19 cellular contexts compared by ENCODE assay signal in the genomic region with DNA sequence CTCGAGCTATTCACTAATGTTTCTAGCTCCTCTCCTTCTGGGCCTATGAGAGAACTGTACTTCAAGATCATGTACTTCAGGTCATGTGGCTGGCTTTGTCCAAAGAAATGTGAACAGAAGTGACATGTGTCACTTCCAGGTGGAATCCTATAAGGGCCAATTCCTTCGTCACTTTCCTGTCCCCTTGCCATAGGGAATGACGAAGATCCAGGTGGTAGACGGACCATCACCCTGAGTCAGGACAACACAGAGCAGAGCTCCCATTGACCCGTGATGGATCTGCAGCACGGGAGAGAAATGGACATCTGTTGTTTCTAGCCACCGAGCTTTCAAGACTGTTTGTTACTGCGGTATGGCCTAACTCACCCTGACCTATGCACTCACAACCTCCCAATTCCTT.
DNase-seq lines count a peak whose midpoint lies in the region; ATAC-seq, FAIRE-seq and TF ChIP-seq lines count a peak whose summit lies in the region.
"Had no signal": no experiment of that assay in that cellular context is flagged by ENCODE, and none has a peak within 500 bp of the region (broad histone marks: within the 10 kb centered on the region; RNA-seq: fewer than 3 reads in every experiment).

No MANE protein-coding gene starts in this region.

- no peak overlapping the region for H3K4me3 Mint-ChIP-seq in astrocyte (ENCODE audit: unreplicated experiment)
- no peak overlapping the region for H3K4me3 Mint-ChIP-seq in stimulated activated naive CD8-positive, alpha-beta T cell treated with anti-CD3 and anti-CD28 coated beads, Interleukin-15, amount 100 ng/mL, for 72 hours
- H3K4me3 Mint-ChIP-seq: CD4-positive, alpha-beta T cell had no signal

- no peak overlapping the region for H3K9ac ChIP-seq in astrocyte (ENCODE audit: low read length)
- H3K9ac ChIP-seq in smooth muscle cell (ENCODE audit: low read depth): no peak overlapping the region

- peaks cover 24% of the 10 kb centered on the region; the same call in 1 of the 2 replicates for H3K4me1 ChIP-seq in PC-9 (replicated peaks; ENCODE audit: insufficient read depth)
- peaks cover 31% of the 10 kb centered on the region for H3K4me1 ChIP-seq in astrocyte (ENCODE audit: insufficient read depth, low read length)
- H3K4me1 ChIP-seq in smooth muscle cell (ENCODE audit: low read depth): peaks cover 3% of the 10 kb centered on the region

- H3K4me3 ChIP-seq in PC-9: no peak overlapping the region
- no peak overlapping the region for H3K4me3 ChIP-seq in astrocyte (ENCODE audit: insufficient read depth, low read depth, low read length)
- H3K4me3 ChIP-seq in smooth muscle cell: no peak overlapping the region

- H3K36me3 ChIP-seq in PC-9 (ENCODE audit: low read depth) (no peaks in the 10 kb centered on the region), astrocyte (ENCODE audit: insufficient read depth, low read length) (no peaks in the 10 kb centered on the region), smooth muscle cell (ENCODE audit: low read depth) (no peaks in the 10 kb centered on the region)

- H3K4me1 Mint-ChIP-seq in astrocyte (ENCODE audit: low read depth, unreplicated experiment): peaks cover 43% of the 10 kb centered on the region
- H3K4me1 Mint-ChIP-seq in stimulated activated naive CD8-positive, alpha-beta T cell treated with anti-CD3 and anti-CD28 coated beads, Interleukin-15, amount 100 ng/mL, for 72 hours: no peaks in the 10 kb centered on the region
- H3K4me1 Mint-ChIP-seq: IgD-negative memory B cell had no signal

- H3K9me2 ChIP-seq in PC-9 (ENCODE audit: insufficient read depth): no peaks in the 10 kb centered on the region

- TF ChIP-seq CTCF in PC-9 (conservative IDR thresholded peaks at IDR 0.05) (no peak), astrocyte (IDR thresholded peaks at IDR 0.05; ENCODE audit: insufficient read depth, low read depth, low read length) (no peak), smooth muscle cell (IDR thresholded peaks at IDR 0.05; ENCODE audit: borderline replicate concordance, insufficient read depth, poor library complexity, severe bottlenecking) (no peak)

- DNase-seq in PC-9: no peak
- no peak for DNase-seq in astrocyte (ENCODE audit: low read depth)
- no peak for DNase-seq in smooth muscle cell (lab: John Stamatoyannopoulos, UW; ENCODE audit: unreplicated experiment)
- DNase-seq in stimulated activated naive CD8-positive, alpha-beta T cell treated with anti-CD3 and anti-CD28 coated beads, Interleukin-15, amount 100 ng/mL, for 72 hours: no peak
- no peak for DNase-seq in posterior cingulate gyrus
- DNase-seq in effector CD8-positive, alpha-beta T cell (lab: John Stamatoyannopoulos, UW): no peak
- DNase-seq: AML-193; CD4-positive, alpha-beta T cell; DMS153; DMS79; GDM1; GOT3; H7 had no signal

- POLR2A ChIA-PET in PC-9 (lab: Charles Lee; ENCODE audit: unreplicated experiment): no interaction called here

- no peak for FAIRE-seq in astrocyte (lab: Jason Lieb, UNC)
- FAIRE-seq: A204.1, GM12892, GM18507, HepG2 had no signal

- no TSS peak for BruUV-seq in PC-9 (replicated peaks; lab: Mats Ljungman, UMichigan)

- H3K4me2 ChIP-seq in PC-9 (peak overlapping the region; percentile 33; the same call in 1 of the 2 replicates), astrocyte (ENCODE audit: low read length) (no peak overlapping the region), smooth muscle cell (no peak overlapping the region)

- H3K79me2 ChIP-seq in PC-9 (ENCODE audit: low read depth) (no peaks in the 10 kb centered on the region), astrocyte (ENCODE audit: insufficient read depth, low read length) (no peaks in the 10 kb centered on the region), smooth muscle cell (ENCODE audit: low read depth) (no peaks in the 10 kb centered on the region)

- peaks cover 2% of the 10 kb centered on the region for H3K27me3 Mint-ChIP-seq in astrocyte (ENCODE audit: low read depth, unreplicated experiment)
- peaks cover 10% of the 10 kb centered on the region for H3K27me3 Mint-ChIP-seq in stimulated activated naive CD8-positive, alpha-beta T cell treated with anti-CD3 and anti-CD28 coated beads, Interleukin-15, amount 100 ng/mL, for 72 hours

- CTCF ChIA-PET in PC-9 (lab: Charles Lee): no interaction called here

- peak overlapping the region; percentile 72 for H3K27ac ChIP-seq in PC-9
- H3K27ac ChIP-seq in astrocyte (ENCODE audit: low read depth, low read length): no peak overlapping the region
- H3K27ac ChIP-seq in smooth muscle cell (ENCODE audit: low read depth): peak overlapping the region; percentile 92
- H3K27ac ChIP-seq: C4-2B had no signal

- H3F3A ChIP-seq in PC-9 (ENCODE audit: insufficient read depth, low read depth) (no peaks in the 10 kb centered on the region; the same call in 1 of the 2 replicates), smooth muscle cell (ENCODE audit: low read depth) (no peaks in the 10 kb centered on the region)

- no peaks in the 10 kb centered on the region for H4K20me1 ChIP-seq in PC-9 (ENCODE audit: insufficient read depth)
- H4K20me1 ChIP-seq in astrocyte (ENCODE audit: insufficient read depth, low read length): no peaks in the 10 kb centered on the region
- H4K20me1 ChIP-seq in smooth muscle cell (ENCODE audit: low read depth): no peaks in the 10 kb centered on the region

- H2AFZ ChIP-seq in PC-9 (no peak overlapping the region), astrocyte (ENCODE audit: low read depth, low read length) (no peak overlapping the region), smooth muscle cell (ENCODE audit: low read depth) (no peak overlapping the region)

- intact Hi-C loops in PC-9 (cut with micrococcal nuclease; ENCODE audit: unreplicated experiment): no loop called here
- intact Hi-C loops in posterior cingulate gyrus (cut with DNase I): no loop called here

- no peaks in the 10 kb centered on the region for H3K27me3 ChIP-seq in PC-9 (ENCODE audit: insufficient read depth, low read depth)
- H3K27me3 ChIP-seq in astrocyte (ENCODE audit: insufficient read depth, low read length): no peaks in the 10 kb centered on the region
- H3K27me3 ChIP-seq in smooth muscle cell (ENCODE audit: low read depth): no peaks in the 10 kb centered on the region

- peaks cover 12% of the 10 kb centered on the region for H3K9me3 Mint-ChIP-seq in astrocyte (ENCODE audit: unreplicated experiment)
- no peaks in the 10 kb centered on the region for H3K9me3 Mint-ChIP-seq in stimulated activated naive CD8-positive, alpha-beta T cell treated with anti-CD3 and anti-CD28 coated beads, Interleukin-15, amount 100 ng/mL, for 72 hours
- H3K9me3 Mint-ChIP-seq: CD4-positive, alpha-beta T cell had no signal

- H3K9me3 ChIP-seq in PC-9 (ENCODE audit: insufficient read depth, low read depth): no peaks in the 10 kb centered on the region
- no peaks in the 10 kb centered on the region for H3K9me3 ChIP-seq in astrocyte (ENCODE audit: insufficient read depth, low read depth, low read length)
- H3K9me3 ChIP-seq in smooth muscle cell (replicated peaks; ENCODE audit: low read depth): no peaks in the 10 kb centered on the region

- ATAC-seq in stimulated activated naive CD8-positive, alpha-beta T cell treated with anti-CD3 and anti-CD28 coated beads, Interleukin-15, amount 100 ng/mL, for 72 hours: no peak
- ATAC-seq: HepG2 had no signal

- 93% methylated on average over 8 of the region's 8 CpGs for WGBS in smooth muscle cell (ENCODE audit: low lambda C conversion rate)

- peaks cover 2% of the 10 kb centered on the region for H3K36me3 Mint-ChIP-seq in astrocyte (ENCODE audit: low read depth, unreplicated experiment)

- H3K27ac Mint-ChIP-seq in astrocyte (ENCODE audit: unreplicated experiment): peak overlapping the region; percentile 98
- H3K27ac Mint-ChIP-seq in stimulated activated naive CD8-positive, alpha-beta T cell treated with anti-CD3 and anti-CD28 coated beads, Interleukin-15, amount 100 ng/mL, for 72 hours: no peak overlapping the region
- H3K27ac Mint-ChIP-seq: CD4-positive, alpha-beta T cell; IgD-negative memory B cell had no signal
